19 cellular contexts compared by ENCODE assay signal in genomic region chr1:204844326-204844725, GRCh38. TPM values are rescaled to one million over a fixed set of nuclear protein-coding genes. Genes with fewer than 3 reads are reported as not detected.
DNase-seq lines count a peak whose midpoint lies in the region; TF ChIP-seq lines count a peak whose summit lies in the region.
"Had no signal": no experiment of that assay in that cellular context is flagged by ENCODE, and none has a peak within 500 bp of the region (broad histone marks: within the 10 kb centered on the region; RNA-seq: fewer than 3 reads in every experiment).

No MANE protein-coding gene starts in this region.

- no peaks in the 10 kb centered on the region for H3F3A ChIP-seq in neural progenitor cell (ENCODE audit: low read depth)

- H3K4me3 Mint-ChIP-seq in glutamatergic neuron (ENCODE audit: unreplicated experiment) (peak overlapping the region; percentile 42), neural progenitor cell (no peak overlapping the region)
- H3K4me3 Mint-ChIP-seq in activated naive CD8-positive, alpha-beta T cell treated with anti-CD3 and anti-CD28 coated beads for 36 hours = no peak overlapping the region
- H3K4me3 Mint-ChIP-seq: CD4-positive, alpha-beta T cell; GM23338 had no signal

- H3K4me1 ChIP-seq in neural progenitor cell (no peaks in the 10 kb centered on the region), breast epithelium (no peaks in the 10 kb centered on the region)
- H3K4me1 ChIP-seq: A549 had no signal

- H3K27me3 ChIP-seq in neural progenitor cell = no peaks in the 10 kb centered on the region
- no peaks in the 10 kb centered on the region for H3K27me3 ChIP-seq in breast epithelium

- no peak overlapping the region for H2AFZ ChIP-seq in neural progenitor cell (replicated peaks)
- H2AFZ ChIP-seq: GM23338 had no signal

- H3K27me3 Mint-ChIP-seq in glutamatergic neuron (ENCODE audit: unreplicated experiment) (peaks cover 10% of the 10 kb centered on the region), neural progenitor cell (ENCODE audit: insufficient read depth, low read depth) (peaks cover 2% of the 10 kb centered on the region)
- peaks cover 12% of the 10 kb centered on the region for H3K27me3 Mint-ChIP-seq in activated naive CD8-positive, alpha-beta T cell treated with anti-CD3 and anti-CD28 coated beads for 36 hours

- no peak for TF ChIP-seq POLR2A in breast epithelium (IDR thresholded peaks at IDR 0.05)

- DNase-seq in glutamatergic neuron = no peak
- DNase-seq in neural progenitor cell (ENCODE audit: low spot score) = no peak
- DNase-seq in breast epithelium (ENCODE audit: low spot score in 2 of 2) = no peak
- DNase-seq in activated naive CD8-positive, alpha-beta T cell treated with anti-CD3 and anti-CD28 coated beads for 36 hours = no peak
- no peak for DNase-seq in stimulated activated CD8-positive, alpha-beta memory T cell treated with anti-CD3 and anti-CD28 coated beads, Interleukin-4, amount 100 ng/mL, for 48 hours
- DNase-seq: AML-193; Caco-2; CD4-positive, alpha-beta T cell; DMS153; DMS79 treated with DMSO at 0.1 percent for 48 hours; GF-D8; HCEC 1CT had no signal

- no peaks in the 10 kb centered on the region for H4K20me1 ChIP-seq in neural progenitor cell (ENCODE audit: low read depth)

- H3K9me3 ChIP-seq in neural progenitor cell (ENCODE audit: low read depth) (no peaks in the 10 kb centered on the region), breast epithelium (no peaks in the 10 kb centered on the region)
- H3K9me3 ChIP-seq: A549, Caco-2 had no signal

- H3K79me2 ChIP-seq in neural progenitor cell (ENCODE audit: low read depth) = no peaks in the 10 kb centered on the region

- no peak overlapping the region for H3K9ac ChIP-seq in neural progenitor cell

- peaks cover 49% of the 10 kb centered on the region for H3K4me1 Mint-ChIP-seq in glutamatergic neuron (ENCODE audit: low read depth, unreplicated experiment)
- peaks cover 22% of the 10 kb centered on the region for H3K4me1 Mint-ChIP-seq in neural progenitor cell
- peaks cover 2% of the 10 kb centered on the region for H3K4me1 Mint-ChIP-seq in activated naive CD8-positive, alpha-beta T cell treated with anti-CD3 and anti-CD28 coated beads for 36 hours

- H3K27ac ChIP-seq in angular gyrus (ENCODE audit: low read depth, low read length) = peak overlapping the region; percentile 68
- H3K27ac ChIP-seq in neural progenitor cell = no peak overlapping the region
- H3K27ac ChIP-seq in temporal lobe (ENCODE audit: low read depth, low read length) = peak overlapping the region; percentile 93
- H3K27ac ChIP-seq in breast epithelium = no peak overlapping the region
- H3K27ac ChIP-seq: 22Rv1, A549, C4-2B had no signal

- H3K36me3 ChIP-seq in neural progenitor cell (no peaks in the 10 kb centered on the region), breast epithelium (no peaks in the 10 kb centered on the region)

- peaks cover under 1% of the 10 kb centered on the region for H3K36me3 Mint-ChIP-seq in glutamatergic neuron (ENCODE audit: unreplicated experiment)
- H3K36me3 Mint-ChIP-seq in neural progenitor cell = no peaks in the 10 kb centered on the region
- no peaks in the 10 kb centered on the region for H3K36me3 Mint-ChIP-seq in activated naive CD8-positive, alpha-beta T cell treated with anti-CD3 and anti-CD28 coated beads for 36 hours

- peak overlapping the region; percentile 25 for H3K27ac Mint-ChIP-seq in glutamatergic neuron (ENCODE audit: unreplicated experiment)
- H3K27ac Mint-ChIP-seq in neural progenitor cell = peak overlapping the region; percentile 53
- no peak overlapping the region for H3K27ac Mint-ChIP-seq in activated naive CD8-positive, alpha-beta T cell treated with anti-CD3 and anti-CD28 coated beads for 36 hours
- H3K27ac Mint-ChIP-seq: CD4-positive, alpha-beta T cell; GM23338 had no signal

- TF ChIP-seq CTCF in glutamatergic neuron (IDR thresholded peaks at IDR 0.05; ENCODE audit: partially characterized antibody, unreplicated experiment) (no peak), neural progenitor cell (IDR thresholded peaks at IDR 0.05) (no peak), breast epithelium (IDR thresholded peaks at IDR 0.05) (no peak)

- intact Hi-C loops in breast epithelium (cut with DNase I; ENCODE audit: low total_unique reads) = no loop called here

- H3K4me3 ChIP-seq in neural progenitor cell (no peak overlapping the region), breast epithelium (no peak overlapping the region)
- H3K4me3 ChIP-seq: A549, GM23338 had no signal

- H3K4me2 ChIP-seq in neural progenitor cell = no peak overlapping the region
- H3K4me2 ChIP-seq: A549, GM23338 had no signal

- H3K9me3 Mint-ChIP-seq in glutamatergic neuron (ENCODE audit: unreplicated experiment) (peaks cover 5% of the 10 kb centered on the region), neural progenitor cell (no peaks in the 10 kb centered on the region)
- H3K9me3 Mint-ChIP-seq in activated naive CD8-positive, alpha-beta T cell treated with anti-CD3 and anti-CD28 coated beads for 36 hours = no peaks in the 10 kb centered on the region
- H3K9me3 Mint-ChIP-seq: CD4-positive, alpha-beta T cell; GM23338 had no signal

RNA-seq across cellular contexts. Expression of gene NFASC, which starts 26.3 kb away (rescaled TPM):
- total RNA-seq in glutamatergic neuron (ENCODE audit: unreplicated experiment) = 301 TPM
- total RNA-seq in neural progenitor cell (ENCODE audit: low replicate concordance) = 2.5 and 3.7 TPM in 2 replicates
- 35.2 TPM for total RNA-seq in temporal lobe
- 10 to 100 TPM in 2 of 3 donors, 1 to 10 TPM in 1; 1.6 to 19.5 (median 14.1) TPM for total RNA-seq in breast epithelium
- under 1 TPM; 0.06 to 0.37 TPM for total RNA-seq in activated naive CD8-positive, alpha-beta T cell treated with anti-CD3 and anti-CD28 coated beads for 36 hours
- total RNA-seq: CD4-positive, alpha-beta T cell; HT-29 had no signal

Comparison
In these comparisons a context has a peak if more than half of its experiments do, and no peak if none do; other contexts are left out.
1. H3K27ac ChIP-seq: peak in angular gyrus (single experiment) and temporal lobe (single experiment); none in neural progenitor cell (single experiment) and breast epithelium (0 of 2).